26 cellular contexts compared by ENCODE assay signal in genomic region chr6:20153194-20153593, GRCh38.
"Had no signal": no experiment of that assay in that cellular context is flagged by ENCODE, and none has a peak within 500 bp of the region (broad histone marks: within the 10 kb centered on the region; RNA-seq: fewer than 3 reads in every experiment).

No MANE protein-coding gene starts in this region.

- H3K4me1 Mint-ChIP-seq: activated B cell treated with CpG ODN at 0.5 μM for 24 hours; activated CD4-positive, alpha-beta T cell treated with anti-CD3 and anti-CD28 coated beads, Interleukin-2, amount 10 ng/mL, durations not matched to agents 24 days and 14 days; activated naive CD4-positive, alpha-beta T cell treated with anti-CD3 and anti-CD28 coated beads, Interleukin-2, amount 10 ng/mL, durations not matched to agents 7 days and 5 days; activated naive CD8-positive, alpha-beta T cell treated with anti-CD3 and anti-CD28 coated beads for 36 hours had no signal

- H3K9ac ChIP-seq: KMS-11 had no signal

- H3K9me3 Mint-ChIP-seq: activated B cell treated with CpG ODN at 0.5 μM for 24 hours; activated CD4-positive, alpha-beta T cell treated with anti-CD3 and anti-CD28 coated beads, Interleukin-2, amount 10 ng/mL, durations not matched to agents 24 days and 14 days; activated naive CD4-positive, alpha-beta T cell treated with anti-CD3 and anti-CD28 coated beads, Interleukin-2, amount 10 ng/mL, durations not matched to agents 7 days and 5 days; activated naive CD8-positive, alpha-beta T cell treated with anti-CD3 and anti-CD28 coated beads for 36 hours; activated T-cell treated with anti-CD3 and anti-CD28 coated beads, Interleukin-2, amount 50 U/mL, for 72 hours; activated T-helper 2 cell treated with anti-CD3 and anti-CD28 coated beads, Interferon-gamma antibody, Interleukin-2, Interleukin-4, amounts not matched to agents 10 μg/mL and 5 μg/mL and 100 μg/mL, durations not matched to agents 14 hours and 24 hours and 36 hours had no signal

- H3K36me3 ChIP-seq: brain microvascular endothelial cell had no signal

- H3K27ac ChIP-seq: brain microvascular endothelial cell, cardiac muscle cell, KMS-11, SJSA1 had no signal

- H3K36me3 Mint-ChIP-seq: activated naive CD8-positive, alpha-beta T cell treated with anti-CD3 and anti-CD28 coated beads for 36 hours had no signal

- H3K27me3 Mint-ChIP-seq: activated B cell treated with CpG ODN at 0.5 μM for 24 hours; activated CD4-positive, alpha-beta T cell treated with anti-CD3 and anti-CD28 coated beads, Interleukin-2, amount 10 ng/mL, durations not matched to agents 24 days and 14 days; activated naive CD4-positive, alpha-beta T cell treated with anti-CD3 and anti-CD28 coated beads, Interleukin-2, amount 10 ng/mL, durations not matched to agents 7 days and 5 days; activated naive CD8-positive, alpha-beta T cell treated with anti-CD3 and anti-CD28 coated beads for 36 hours; T-helper 17 cell had no signal

- H3K27ac Mint-ChIP-seq: activated B cell treated with CpG ODN at 0.5 μM for 24 hours; activated CD4-positive, alpha-beta T cell treated with anti-CD3 and anti-CD28 coated beads, Interleukin-2, amount 10 ng/mL, durations not matched to agents 24 days and 14 days; activated naive CD4-positive, alpha-beta T cell treated with anti-CD3 and anti-CD28 coated beads, Interleukin-2, amount 10 ng/mL, durations not matched to agents 7 days and 5 days; activated naive CD8-positive, alpha-beta T cell treated with anti-CD3 and anti-CD28 coated beads for 36 hours; activated T-cell treated with anti-CD3 and anti-CD28 coated beads, Interleukin-2, amount 50 U/mL, for 72 hours; activated T-helper 2 cell treated with anti-CD3 and anti-CD28 coated beads, Interferon-gamma antibody, Interleukin-2, Interleukin-4, amounts not matched to agents 10 μg/mL and 5 μg/mL and 100 μg/mL, durations not matched to agents 14 hours and 24 hours and 36 hours; T-helper 17 cell had no signal

- H3K9me3 ChIP-seq: SJSA1 had no signal

- H3K27me3 ChIP-seq: brain microvascular endothelial cell, cardiac muscle cell, SJSA1 had no signal

- H3K4me2 ChIP-seq: KMS-11 had no signal

- H3K4me3 ChIP-seq: cardiac muscle cell, SJSA1 had no signal

- ATAC-seq: activated T-cell treated with anti-CD3 and anti-CD28 coated beads, Interleukin-2, amount 50 U/mL, for 72 hours; PC-3; T-helper 17 cell had no signal

- H3K4me3 Mint-ChIP-seq: activated B cell treated with CpG ODN at 0.5 μM for 24 hours; activated CD4-positive, alpha-beta T cell treated with anti-CD3 and anti-CD28 coated beads, Interleukin-2, amount 10 ng/mL, durations not matched to agents 24 days and 14 days; activated naive CD4-positive, alpha-beta T cell treated with anti-CD3 and anti-CD28 coated beads, Interleukin-2, amount 10 ng/mL, durations not matched to agents 7 days and 5 days; activated naive CD8-positive, alpha-beta T cell treated with anti-CD3 and anti-CD28 coated beads for 36 hours; activated T-cell treated with anti-CD3 and anti-CD28 coated beads, Interleukin-2, amount 50 U/mL, for 72 hours; T-helper 17 cell had no signal

- DNase-seq: activated B cell treated with CpG ODN at 0.5 μM for 24 hours; activated CD4-positive, alpha-beta T cell treated with anti-CD3 and anti-CD28 coated beads for 1 hour; activated CD4-positive, alpha-beta T cell treated with anti-CD3 and anti-CD28 coated beads, Interleukin-2, amount 10 ng/mL, durations not matched to agents 24 days and 14 days; activated CD4-positive, alpha-beta T cell treated with anti-CD3 and anti-CD28 coated beads, Interleukin-2, amount 50 U/mL, for 48 hours; activated gamma-delta T cell treated with Interleukin-2 at 50 U/mL for 16 hours; activated naive CD4-positive, alpha-beta T cell treated with anti-CD3 and anti-CD28 coated beads, Interleukin-2, amount 10 ng/mL, durations not matched to agents 7 days and 5 days; activated naive CD8-positive, alpha-beta T cell treated with anti-CD3 and anti-CD28 coated beads for 36 hours; activated T-cell treated with anti-CD3 and anti-CD28 coated beads, Interleukin-2, amount 50 U/mL, for 72 hours; brain microvascular endothelial cell; NCI-H1092 treated with DMSO at 0.1 percent for 48 hours; NCI-H1417 treated with DMSO at 0.1 percent for 48 hours; NCI-H1694; NCI-H2029 treated with DMSO at 0.1 percent for 48 hours; NCI-H345; NCI-H510A; NCI-H526 treated with DMSO at 0.1 percent for 48 hours; NCI-H82; PC-3; SHP77; T-helper 17 cell; T-helper 9 cell had no signal

- FAIRE-seq: RCC 7860 had no signal
